Comparison of ENCODE assay signal across 8 cellular contexts in genomic region chr3:129942296-129942695, GRCh38. TPM values are rescaled to one million over a fixed set of nuclear protein-coding genes. Genes with fewer than 3 reads are reported as not detected.
DNase-seq lines count a peak whose midpoint lies in the region; ATAC-seq and TF ChIP-seq lines count a peak whose summit lies in the region.

No MANE protein-coding gene starts in this region.

- no peaks in the 10 kb centered on the region for H3K4me1 Mint-ChIP-seq in activated CD8-positive, alpha-beta memory T cell treated with anti-CD3 and anti-CD28 coated beads, Interleukin-2, amount 10 ng/mL, durations not matched to agents 7 days and 5 days
- peaks cover 0 to 2% (median 0%) of the 10 kb centered on the region in 4 donors for H3K4me1 Mint-ChIP-seq in naive thymus-derived CD8-positive, alpha-beta T cell

- CTCF ChIA-PET in activated CD8-positive, alpha-beta memory T cell treated with anti-CD3 and anti-CD28 coated beads, Interleukin-2, amount 10 ng/mL, durations not matched to agents 7 days and 5 days (lab: Charles Lee) = interaction anchor here (0.6 to 5.0 kb wide), 16 partner anchors 13 to 315 kb away, joined by 3 to 49 read pairs (median 4); no protein-coding TSS in a partner anchor

- no peaks in the 10 kb centered on the region for H3K36me3 Mint-ChIP-seq in activated CD8-positive, alpha-beta memory T cell treated with anti-CD3 and anti-CD28 coated beads, Interleukin-2, amount 10 ng/mL, durations not matched to agents 7 days and 5 days
- H3K36me3 Mint-ChIP-seq in naive thymus-derived CD8-positive, alpha-beta T cell = no peaks in the 10 kb centered on the region

- TF ChIP-seq CTCF in fibroblast of mammary gland (conservative IDR thresholded peaks at IDR 0.05; ENCODE audit: control insufficient read depth, insufficient read depth, low read depth, low read length) = peak; percentile 72

- peaks cover 7% of the 10 kb centered on the region for H3K27me3 Mint-ChIP-seq in activated CD8-positive, alpha-beta memory T cell treated with anti-CD3 and anti-CD28 coated beads, Interleukin-2, amount 10 ng/mL, durations not matched to agents 7 days and 5 days
- peaks cover 6 to 18% (median 6%) of the 10 kb centered on the region in 5 donors for H3K27me3 Mint-ChIP-seq in naive thymus-derived CD8-positive, alpha-beta T cell

- H3K4me3 ChIP-seq in fibroblast of mammary gland (ENCODE audit: control insufficient read depth, low read depth, low read length) = no peak overlapping the region

- peak; percentile 70 for ATAC-seq in HG02798 (IDR thresholded peaks at IDR 0.05; ENCODE audit: poor library complexity, unreplicated experiment)
- peak; percentile 79 for ATAC-seq in activated CD8-positive, alpha-beta memory T cell treated with anti-CD3 and anti-CD28 coated beads, Interleukin-2, amount 10 ng/mL, durations not matched to agents 7 days and 5 days
- ATAC-seq in naive thymus-derived CD8-positive, alpha-beta T cell = peak; percentile 56 to 58
- ATAC-seq in GM18870 (IDR thresholded peaks at IDR 0.05; ENCODE audit: unreplicated experiment) = no peak

- no peaks in the 10 kb centered on the region for H3K9me3 Mint-ChIP-seq in activated CD8-positive, alpha-beta memory T cell treated with anti-CD3 and anti-CD28 coated beads, Interleukin-2, amount 10 ng/mL, durations not matched to agents 7 days and 5 days (ENCODE audit: low read depth)
- peaks cover 0 to 4% (median 0%) of the 10 kb centered on the region in 9 donors for H3K9me3 Mint-ChIP-seq in naive thymus-derived CD8-positive, alpha-beta T cell

- H3K27ac Mint-ChIP-seq in activated CD8-positive, alpha-beta memory T cell treated with anti-CD3 and anti-CD28 coated beads, Interleukin-2, amount 10 ng/mL, durations not matched to agents 7 days and 5 days = no peak overlapping the region
- H3K27ac Mint-ChIP-seq in naive thymus-derived CD8-positive, alpha-beta T cell = no peak overlapping the region

- POLR2A ChIA-PET in naive thymus-derived CD8-positive, alpha-beta T cell (lab: Charles Lee) = no interaction called here

- H3K4me3 Mint-ChIP-seq in activated CD8-positive, alpha-beta memory T cell treated with anti-CD3 and anti-CD28 coated beads, Interleukin-2, amount 10 ng/mL, durations not matched to agents 7 days and 5 days = no peak overlapping the region
- no peak overlapping the region for H3K4me3 Mint-ChIP-seq in naive thymus-derived CD8-positive, alpha-beta T cell

- peak; percentile 89 for DNase-seq in GM03348 (ENCODE audit: low spot score)
- peak; percentile 7 for DNase-seq in NCI-H510A (lab: John Stamatoyannopoulos, UW)
- peak; percentile 60 for DNase-seq in activated CD8-positive, alpha-beta memory T cell treated with anti-CD3 and anti-CD28 coated beads, Interleukin-2, amount 10 ng/mL, durations not matched to agents 7 days and 5 days
- peak; percentile 58 for DNase-seq in fibroblast of mammary gland (ENCODE audit: low read depth)
- peak in 6 of 10 donors; percentile 6 to 31 (median 20) for DNase-seq in naive thymus-derived CD8-positive, alpha-beta T cell
- DNase-seq in ureter (ENCODE audit: low spot score) = peak; percentile 61

RNA-seq across cellular contexts. Expression of gene TRH, which starts 32.2 kb away (rescaled TPM):
- total RNA-seq in activated CD8-positive, alpha-beta memory T cell treated with anti-CD3 and anti-CD28 coated beads, Interleukin-2, amount 10 ng/mL, durations not matched to agents 7 days and 5 days = not detected
- total RNA-seq in naive thymus-derived CD8-positive, alpha-beta T cell = not detected
- not detected for polyA plus RNA-seq in naive thymus-derived CD8-positive, alpha-beta T cell
- total RNA-seq in ureter = not detected

RNA-seq across cellular contexts. Expression of gene TMCC1, which starts 48.8 kb away (rescaled TPM):
- total RNA-seq in activated CD8-positive, alpha-beta memory T cell treated with anti-CD3 and anti-CD28 coated beads, Interleukin-2, amount 10 ng/mL, durations not matched to agents 7 days and 5 days = 10 to 100 TPM; 17.6 to 17.8 TPM
- 10 to 100 TPM; 33.6 to 34.9 TPM for total RNA-seq in naive thymus-derived CD8-positive, alpha-beta T cell
- 1 to 10 TPM; 4.2 to 6.3 (median 5.8) TPM for polyA plus RNA-seq in naive thymus-derived CD8-positive, alpha-beta T cell
- total RNA-seq in ureter = 68.0 TPM

Comparison
In these comparisons a context has a peak if more than half of its experiments do, and no peak if none do; other contexts are left out.
1. DNase-seq: peak in every context shown above with its lines; median percentile 89 in GM03348; 61 in ureter; 60 in activated CD8-positive, alpha-beta memory T cell treated with anti-CD3 and anti-CD28 coated beads, Interleukin-2, amount 10 ng/mL, durations not matched to agents 7 days and 5 days; 58 in fibroblast of mammary gland; 20 in naive thymus-derived CD8-positive, alpha-beta T cell; 7 in NCI-H510A.